ENCODE assay signal across 1 cellular context in the genomic region with DNA sequence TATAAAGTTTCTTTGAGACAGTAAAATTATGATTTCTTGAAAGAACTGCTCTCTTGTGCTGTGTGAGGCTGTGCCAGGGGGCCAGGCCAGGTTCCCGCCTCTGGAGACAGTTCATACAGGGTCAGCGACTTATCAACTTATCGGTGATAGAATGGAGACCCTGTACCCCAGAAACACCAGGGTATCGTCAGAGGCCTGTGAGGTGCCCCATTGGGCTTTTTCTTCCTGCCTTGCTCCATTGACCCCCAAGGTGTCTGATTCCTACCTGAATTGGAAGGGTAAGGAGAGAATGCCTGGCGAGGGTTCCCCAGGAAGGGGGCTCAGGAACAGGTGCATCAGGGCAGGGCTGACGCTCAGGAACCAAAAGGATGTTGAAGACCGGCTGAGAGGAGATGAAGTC.
A peak's percentile ranks its signal among the peaks of the same experiment; 100 is the strongest.
TF ChIP-seq lines count a peak whose summit lies in the region.

No MANE protein-coding gene starts in this region.

TF ChIP-seq in GM23338, 12 proteins besides CTCF, POLR2A, EP300 and RAD21:
- TF ChIP-seq ZNF462 (CRISPR knock-in tag; IDR thresholded peaks at IDR 0.05), result no peak
- TF ChIP-seq EZH2 (IDR thresholded peaks at IDR 0.05; ENCODE audit: low read depth, unreplicated experiment), result peak; percentile 69
- peak; percentile 13 for TF ChIP-seq EZH2phosphoT487 (IDR thresholded peaks at IDR 0.05; ENCODE audit: unreplicated experiment)
